ENCODE assay signal across 17 cellular contexts in the genomic region with DNA sequence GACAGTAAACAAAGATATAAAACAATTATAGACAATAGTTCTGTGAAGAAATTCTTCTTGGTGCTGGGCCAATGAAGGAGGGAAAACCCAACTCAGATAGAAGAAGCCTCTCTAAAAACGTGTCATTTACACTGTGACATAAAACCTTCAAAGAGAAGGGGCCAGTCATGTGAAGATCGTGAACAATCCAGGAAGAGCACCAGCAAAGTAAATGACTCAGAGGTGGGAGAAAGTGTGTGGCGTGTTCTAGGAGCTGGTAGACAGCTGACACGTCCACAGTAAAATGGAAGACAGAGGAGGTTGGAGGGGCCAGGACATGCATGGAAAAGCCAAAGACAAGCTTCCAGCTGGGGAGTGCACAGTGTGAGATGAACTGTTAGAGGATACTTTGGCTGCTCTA.
DNase-seq lines count a peak whose midpoint lies in the region; ATAC-seq and TF ChIP-seq lines count a peak whose summit lies in the region.
"Had no signal": no experiment of that assay in that cellular context is flagged by ENCODE, and none has a peak within 500 bp of the region (broad histone marks: within the 10 kb centered on the region; RNA-seq: fewer than 3 reads in every experiment).

No MANE protein-coding gene starts in this region.

- H3K27ac ChIP-seq in BLaER1 = peak overlapping the region; percentile 11; the same call in 1 of the 2 replicates
- H3K27ac ChIP-seq in CD8-positive, alpha-beta memory T cell (ENCODE audit: low read depth, low read length) = no peak overlapping the region

- peaks cover 53% of the 10 kb centered on the region for H3K36me3 ChIP-seq in BLaER1
- no peaks in the 10 kb centered on the region for H3K36me3 ChIP-seq in CD8-positive, alpha-beta memory T cell (ENCODE audit: insufficient read depth, low read length)

- CTCF ChIA-PET in CD8-positive, alpha-beta memory T cell (lab: Charles Lee) = interaction anchor here (1.7 kb wide), 1 partner anchor 304 kb away, joined by 6 read pairs; no protein-coding TSS in a partner anchor

- ATAC-seq in natural killer cell (peak; percentile 85 to 93 (median 86)), GM18502 (IDR thresholded peaks at IDR 0.05; ENCODE audit: poor library complexity, unreplicated experiment) (no peak)
- ATAC-seq: Panc1 had no signal

- peak overlapping the region; percentile 1; the same call in 1 of the 2 replicates for H3K4me2 ChIP-seq in BLaER1

- no peaks in the 10 kb centered on the region for H3K27me3 ChIP-seq in BLaER1
- no peaks in the 10 kb centered on the region for H3K27me3 ChIP-seq in CD8-positive, alpha-beta memory T cell (ENCODE audit: insufficient read depth, low read length, poor library complexity, severe bottlenecking)

- DNase-seq in CD8-positive, alpha-beta memory T cell = peak in 1 of 5 donors; percentile 11
- no peak for DNase-seq in activated T-helper 1 cell treated with anti-CD3 and anti-CD28 coated beads, Interleukin-12 subunit alpha, Interleukin-12 subunit beta, Interleukin-2, Interleukin-4 antibody, amounts not matched to agents 30 ng/mL and 10 ng/mL and 1 ng/mL, durations not matched to agents 14 hours and 24 hours and 36 hours (ENCODE audit: low spot score)
- DNase-seq in natural killer cell (peak; percentile 39), glomerular visceral epithelial cell (ENCODE audit: extremely low spot score) (no peak), C1 segment of cervical spinal cord (lab: John Stamatoyannopoulos, UW) (no peak)
- DNase-seq: CD4-positive, alpha-beta memory T cell; effector memory CD4-positive, alpha-beta T cell; GF-D8; KBM-7; midbrain; NCI-H1694 treated with DMSO at 0.1 percent for 48 hours; NCI-H510A treated with DMSO at 0.1 percent for 48 hours had no signal

- H3K27ac Mint-ChIP-seq in CD8-positive, alpha-beta memory T cell = peak overlapping the region in 6 of 8 donors; percentile 14 to 78 (median 46)
- peak overlapping the region; percentile 73 for H3K27ac Mint-ChIP-seq in activated T-helper 1 cell treated with anti-CD3 and anti-CD28 coated beads, Interleukin-12 subunit alpha, Interleukin-12 subunit beta, Interleukin-2, Interleukin-4 antibody, amounts not matched to agents 30 ng/mL and 10 ng/mL and 1 ng/mL, durations not matched to agents 14 hours and 24 hours and 36 hours
- peak overlapping the region; percentile 81 to 90 for H3K27ac Mint-ChIP-seq in natural killer cell
- H3K27ac Mint-ChIP-seq: brain; T-helper 1 cell treated with Interleukin-12 subunit alpha and Interleukin-12 subunit beta and Interleukin-4 antibody, amounts not matched to agents 30 μg/mL and 1 μg/mL, for 36 hours had no signal

- POLR2A ChIA-PET in CD8-positive, alpha-beta memory T cell (lab: Charles Lee) = no interaction called here

- H3K4me1 ChIP-seq in BLaER1 = peaks cover 59% of the 10 kb centered on the region
- peaks cover 6% of the 10 kb centered on the region for H3K4me1 ChIP-seq in CD8-positive, alpha-beta memory T cell (ENCODE audit: insufficient read depth, low read length)

- peaks cover 0 to 8% (median 4%) of the 10 kb centered on the region in 5 donors for H3K9me3 Mint-ChIP-seq in CD8-positive, alpha-beta memory T cell
- H3K9me3 Mint-ChIP-seq in activated T-helper 1 cell treated with anti-CD3 and anti-CD28 coated beads, Interleukin-12 subunit alpha, Interleukin-12 subunit beta, Interleukin-2, Interleukin-4 antibody, amounts not matched to agents 30 ng/mL and 10 ng/mL and 1 ng/mL, durations not matched to agents 14 hours and 24 hours and 36 hours = peaks cover 22% of the 10 kb centered on the region
- H3K9me3 Mint-ChIP-seq in natural killer cell = peaks cover 4 to 20% of the 10 kb centered on the region in 2 donors

- H4K20me1 ChIP-seq in BLaER1 = no peaks in the 10 kb centered on the region

- intact Hi-C loops in activated T-helper 1 cell treated with anti-CD3 and anti-CD28 coated beads, Interleukin-12 subunit alpha, Interleukin-12 subunit beta, Interleukin-2, Interleukin-4 antibody, amounts not matched to agents 30 ng/mL and 10 ng/mL and 1 ng/mL, durations not matched to agents 14 hours and 24 hours and 36 hours (cut with micrococcal nuclease) = loop anchor here (1.0 to 5.0 kb wide), 4 partner anchors 17 to 141 kb away; no protein-coding TSS in a partner anchor
- intact Hi-C loops in natural killer cell (cut with micrococcal nuclease) = loop anchor here (1.0 to 10.0 kb wide), 5 partner anchors 8 to 115 kb away; no protein-coding TSS in a partner anchor

- H3K4me3 Mint-ChIP-seq in CD8-positive, alpha-beta memory T cell = peak overlapping the region in 5 of 7 donors; percentile 33 to 74 (median 54)
- peak overlapping the region; percentile 2 for H3K4me3 Mint-ChIP-seq in activated T-helper 1 cell treated with anti-CD3 and anti-CD28 coated beads, Interleukin-12 subunit alpha, Interleukin-12 subunit beta, Interleukin-2, Interleukin-4 antibody, amounts not matched to agents 30 ng/mL and 10 ng/mL and 1 ng/mL, durations not matched to agents 14 hours and 24 hours and 36 hours
- peak overlapping the region; percentile 36 for H3K4me3 Mint-ChIP-seq in natural killer cell
- H3K4me3 Mint-ChIP-seq: brain; CD4-positive, alpha-beta memory T cell; T-helper 1 cell treated with Interleukin-12 subunit alpha and Interleukin-12 subunit beta and Interleukin-4 antibody, amounts not matched to agents 30 μg/mL and 1 μg/mL, for 36 hours had no signal

- TF ChIP-seq CTCF in natural killer cell (IDR thresholded peaks at IDR 0.05) = no peak

- H3K9ac ChIP-seq in BLaER1 = no peak overlapping the region

- no peak overlapping the region for H3K4me3 ChIP-seq in BLaER1
- H3K4me3 ChIP-seq in CD8-positive, alpha-beta memory T cell (ENCODE audit: low read length) = no peak overlapping the region

- peaks cover 4 to 29% (median 28%) of the 10 kb centered on the region in 3 donors for H3K36me3 Mint-ChIP-seq in CD8-positive, alpha-beta memory T cell
- H3K36me3 Mint-ChIP-seq in activated T-helper 1 cell treated with anti-CD3 and anti-CD28 coated beads, Interleukin-12 subunit alpha, Interleukin-12 subunit beta, Interleukin-2, Interleukin-4 antibody, amounts not matched to agents 30 ng/mL and 10 ng/mL and 1 ng/mL, durations not matched to agents 14 hours and 24 hours and 36 hours (ENCODE audit: low read depth) = peaks cover 13% of the 10 kb centered on the region
- H3K36me3 Mint-ChIP-seq in natural killer cell = peaks cover 20% of the 10 kb centered on the region
- H3K36me3 Mint-ChIP-seq: brain had no signal

- H3K9me3 ChIP-seq in BLaER1 = peaks cover 54% of the 10 kb centered on the region
- no peaks in the 10 kb centered on the region for H3K9me3 ChIP-seq in CD8-positive, alpha-beta memory T cell (ENCODE audit: low read length)

- H3K27me3 Mint-ChIP-seq in CD8-positive, alpha-beta memory T cell = peaks cover 0 to 1% of the 10 kb centered on the region in 2 donors
- H3K27me3 Mint-ChIP-seq in activated T-helper 1 cell treated with anti-CD3 and anti-CD28 coated beads, Interleukin-12 subunit alpha, Interleukin-12 subunit beta, Interleukin-2, Interleukin-4 antibody, amounts not matched to agents 30 ng/mL and 10 ng/mL and 1 ng/mL, durations not matched to agents 14 hours and 24 hours and 36 hours (ENCODE audit: insufficient read depth) = peaks cover 6% of the 10 kb centered on the region
- H3K27me3 Mint-ChIP-seq in natural killer cell (ENCODE audit: low read depth in 2 of 2) = no peaks in the 10 kb centered on the region
- H3K27me3 Mint-ChIP-seq: brain had no signal

- peaks cover 30 to 56% (median 48%) of the 10 kb centered on the region in 3 donors for H3K4me1 Mint-ChIP-seq in CD8-positive, alpha-beta memory T cell
- peaks cover 16% of the 10 kb centered on the region for H3K4me1 Mint-ChIP-seq in activated T-helper 1 cell treated with anti-CD3 and anti-CD28 coated beads, Interleukin-12 subunit alpha, Interleukin-12 subunit beta, Interleukin-2, Interleukin-4 antibody, amounts not matched to agents 30 ng/mL and 10 ng/mL and 1 ng/mL, durations not matched to agents 14 hours and 24 hours and 36 hours (ENCODE audit: low read depth)
- peaks cover 72 to 73% of the 10 kb centered on the region in 2 donors for H3K4me1 Mint-ChIP-seq in natural killer cell
- H3K4me1 Mint-ChIP-seq: brain had no signal

Comparison
In these comparisons a context has a peak if more than half of its experiments do, and no peak if none do; other contexts are left out.
1. H3K4me3 Mint-ChIP-seq: peak in every context shown above with its lines; median percentile 54 in CD8-positive, alpha-beta memory T cell; 36 in natural killer cell; 2 in activated T-helper 1 cell treated with anti-CD3 and anti-CD28 coated beads, Interleukin-12 subunit alpha, Interleukin-12 subunit beta, Interleukin-2, Interleukin-4 antibody, amounts not matched to agents 30 ng/mL and 10 ng/mL and 1 ng/mL, durations not matched to agents 14 hours and 24 hours and 36 hours.